Comparison of ENCODE assay signal across 25 cellular contexts in genomic region chr3:154126651-154127050, GRCh38. TPM values are rescaled to one million over a fixed set of nuclear protein-coding genes. Genes with fewer than 3 reads are reported as not detected.
"Had no signal": no experiment of that assay in that cellular context is flagged by ENCODE, and none has a peak within 500 bp of the region (broad histone marks: within the 10 kb centered on the region; RNA-seq: fewer than 3 reads in every experiment).

No MANE protein-coding gene starts in this region.

- H3K36me3 Mint-ChIP-seq: naive thymus-derived CD8-positive, alpha-beta T cell; stimulated activated naive B cell treated with anti-CD40 and anti-IgM and Interleukin-4, amounts not matched to agents 10 μg/mL and 1 μg/mL and 100 μg/mL, for 72 hours had no signal

- H3K4me3 Mint-ChIP-seq: activated B cell treated with CpG ODN at 0.5 μM for 24 hours; activated CD8-positive, alpha-beta T cell treated with anti-CD3 and anti-CD28 coated beads for 36 hours; activated T-cell treated with anti-CD3 and anti-CD28 coated beads, Interleukin-2, amount 50 U/mL, for 4 hours; activated T-helper 17 cell treated with anti-CD3 and anti-CD28 coated beads, Interleukin-2, amount 50 U/mL, for 72 hours; naive thymus-derived CD8-positive, alpha-beta T cell; neural crest cell; stimulated activated naive B cell treated with anti-CD40 and anti-IgM and Interleukin-4, amounts not matched to agents 10 μg/mL and 1 μg/mL and 100 μg/mL, for 72 hours; T-helper 2 cell treated with Interferon-gamma antibody and Interleukin-4, amounts not matched to agents 5 μg/mL and 100 μg/mL, for 36 hours had no signal

- H3K27ac ChIP-seq: brain microvascular endothelial cell, esophagus squamous epithelium, left lung, suprapubic skin, tibial artery had no signal

- ATAC-seq: activated CD8-positive, alpha-beta T cell treated with anti-CD3 and anti-CD28 coated beads for 36 hours; activated T-cell treated with anti-CD3 and anti-CD28 coated beads, Interleukin-2, amount 50 U/mL, for 4 hours; activated T-helper 17 cell treated with anti-CD3 and anti-CD28 coated beads, Interleukin-2, amount 50 U/mL, for 72 hours; left lung; naive thymus-derived CD8-positive, alpha-beta T cell; right cardiac atrium; stimulated activated naive B cell treated with anti-CD40 and anti-IgM and Interleukin-4, amounts not matched to agents 10 μg/mL and 1 μg/mL and 100 μg/mL, for 72 hours had no signal

- H3K36me3 ChIP-seq: brain microvascular endothelial cell, left lung had no signal

- H3K27ac Mint-ChIP-seq: activated B cell treated with CpG ODN at 0.5 μM for 24 hours; activated CD8-positive, alpha-beta T cell treated with anti-CD3 and anti-CD28 coated beads for 36 hours; activated T-helper 17 cell treated with anti-CD3 and anti-CD28 coated beads, Interleukin-2, amount 50 U/mL, for 72 hours; naive thymus-derived CD8-positive, alpha-beta T cell; stimulated activated naive B cell treated with anti-CD40 and anti-IgM and Interleukin-4, amounts not matched to agents 10 μg/mL and 1 μg/mL and 100 μg/mL, for 72 hours; T-helper 2 cell treated with Interferon-gamma antibody and Interleukin-4, amounts not matched to agents 5 μg/mL and 100 μg/mL, for 36 hours had no signal

- H3K4me3 ChIP-seq: esophagus squamous epithelium, left lung, suprapubic skin, tibial artery had no signal

- H3K27me3 ChIP-seq: brain microvascular endothelial cell, suprapubic skin, tibial artery had no signal

- DNase-seq: activated B cell treated with CpG ODN at 0.5 μM for 24 hours; activated CD4-positive, alpha-beta T cell treated with anti-CD3 and anti-CD28 coated beads, Interleukin-2, amount 50 U/mL, for 1 hour; activated CD8-positive, alpha-beta T cell treated with anti-CD3 and anti-CD28 coated beads for 36 hours; activated gamma-delta T cell treated with Interleukin-2 at 50 U/mL for 16 hours; activated naive CD4-positive, alpha-beta T cell treated with anti-CD3 and anti-CD28 coated beads, Interleukin-2, amount 50 U/mL, for 16 hours; activated T-cell treated with anti-CD3 and anti-CD28 coated beads, Interleukin-2, amount 50 U/mL, for 4 hours; amniotic stem cell; brain microvascular endothelial cell; cortex of kidney; esophagus squamous epithelium; foreskin melanocyte; left lung; midbrain; naive thymus-derived CD8-positive, alpha-beta T cell; occipital lobe; right cardiac atrium; stimulated activated CD4-positive, alpha-beta T cell treated with anti-CD3 and anti-CD28 coated beads, Interleukin-15, amount 100 ng/mL, for 24 hours; stimulated activated CD4-positive, alpha-beta T cell treated with anti-CD3 and anti-CD28 coated beads, Interleukin-2, amount 100 ng/mL, for 24 hours; stimulated activated naive B cell treated with anti-CD40 and anti-IgM and Interleukin-4, amounts not matched to agents 10 μg/mL and 1 μg/mL and 100 μg/mL, for 72 hours; stomach; tibial artery had no signal

- H3K9me3 Mint-ChIP-seq: activated B cell treated with CpG ODN at 0.5 μM for 24 hours; activated CD8-positive, alpha-beta T cell treated with anti-CD3 and anti-CD28 coated beads for 36 hours; activated T-cell treated with anti-CD3 and anti-CD28 coated beads, Interleukin-2, amount 50 U/mL, for 4 hours; activated T-helper 17 cell treated with anti-CD3 and anti-CD28 coated beads, Interleukin-2, amount 50 U/mL, for 72 hours; naive thymus-derived CD8-positive, alpha-beta T cell; neural crest cell; stimulated activated naive B cell treated with anti-CD40 and anti-IgM and Interleukin-4, amounts not matched to agents 10 μg/mL and 1 μg/mL and 100 μg/mL, for 72 hours; T-helper 2 cell treated with Interferon-gamma antibody and Interleukin-4, amounts not matched to agents 5 μg/mL and 100 μg/mL, for 36 hours had no signal

- H3K9me3 ChIP-seq: esophagus squamous epithelium, left lung, stomach, suprapubic skin, tibial artery had no signal

RNA-seq across cellular contexts. Expression of gene ARHGEF26, which starts 5.5 kb away (rescaled TPM):
- total RNA-seq: activated B cell treated with CpG ODN at 0.5 μM for 24 hours; activated CD8-positive, alpha-beta T cell treated with anti-CD3 and anti-CD28 coated beads for 36 hours had no signal
